ENCODE assay signal across 15 cellular contexts in the genomic region with DNA sequence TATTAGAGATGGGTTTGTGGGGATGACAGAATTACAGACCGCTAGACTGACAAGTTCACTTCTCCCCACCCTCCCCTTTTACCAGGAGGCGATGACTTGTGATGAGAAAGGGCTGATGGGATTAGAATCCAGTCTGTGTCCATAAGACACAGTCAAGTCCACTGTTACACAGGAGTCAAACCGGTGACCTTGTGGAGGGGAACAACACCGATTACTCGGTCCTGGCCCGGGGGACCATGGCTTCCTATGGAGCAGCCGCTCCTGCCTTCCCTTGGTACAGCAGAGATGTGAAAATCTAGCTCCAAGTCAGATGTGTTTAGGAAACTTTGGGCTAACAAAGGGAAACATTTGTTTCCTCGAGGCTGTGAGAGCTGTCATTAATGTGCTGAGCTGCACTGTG.
DNase-seq lines count a peak whose midpoint lies in the region; ATAC-seq and TF ChIP-seq lines count a peak whose summit lies in the region.
"Had no signal": no experiment of that assay in that cellular context is flagged by ENCODE, and none has a peak within 500 bp of the region (broad histone marks: within the 10 kb centered on the region; RNA-seq: fewer than 3 reads in every experiment).

No MANE protein-coding gene starts in this region.

- H3K27me3 Mint-ChIP-seq in osteocyte (ENCODE audit: unreplicated experiment): no peaks in the 10 kb centered on the region
- H3K27me3 Mint-ChIP-seq: CD4-positive, alpha-beta memory T cell had no signal

- H3K4me3 Mint-ChIP-seq in osteocyte (ENCODE audit: unreplicated experiment): no peak overlapping the region
- H3K4me3 Mint-ChIP-seq: CD4-positive, alpha-beta memory T cell; GM23338 had no signal

- no peaks in the 10 kb centered on the region for H3K36me3 Mint-ChIP-seq in osteocyte (ENCODE audit: unreplicated experiment)

- intact Hi-C loops in cardiac septum (cut with DNase I) (no loop called here), Right ventricle myocardium inferior (cut with DNase I) (no loop called here)

- peaks cover 11% of the 10 kb centered on the region for H3K4me1 Mint-ChIP-seq in osteocyte (ENCODE audit: unreplicated experiment)
- H3K4me1 Mint-ChIP-seq: GM23338 had no signal

- no peak for ATAC-seq in Right ventricle myocardium inferior
- ATAC-seq: GM12878, GM23338 had no signal

- no peak overlapping the region for H3K27ac Mint-ChIP-seq in osteocyte (ENCODE audit: unreplicated experiment)
- H3K27ac Mint-ChIP-seq: GM23338 had no signal

- peak; percentile 74 for DNase-seq in cardiac septum (ENCODE audit: low spot score)
- DNase-seq in Right ventricle myocardium inferior (ENCODE audit: missing footprints): no peak
- DNase-seq in ecto neural progenitor cell (ENCODE audit: low spot score): peak; percentile 20
- DNase-seq in osteocyte (ENCODE audit: extremely low spot score, unreplicated experiment): peak; percentile 67
- DNase-seq in DMS 273 treated with DMSO at 0.1 percent for 48 hours (lab: John Stamatoyannopoulos, UW): no peak
- no peak for DNase-seq in NCI-H526 treated with DMSO at 0.1 percent for 48 hours (lab: John Stamatoyannopoulos, UW)
- DNase-seq: C1 segment of cervical spinal cord; Calu3; CD4-positive, alpha-beta memory T cell; DMS79; EL; GDM1; HCEC 1CT had no signal

- no peaks in the 10 kb centered on the region for H3K9me3 Mint-ChIP-seq in osteocyte (ENCODE audit: unreplicated experiment)
- H3K9me3 Mint-ChIP-seq: GM23338 had no signal

- no peak for TF ChIP-seq CTCF in osteocyte (IDR thresholded peaks at IDR 0.05)

Comparison
In these comparisons a context has a peak if more than half of its experiments do, and no peak if none do; other contexts are left out.
1. DNase-seq: peak in cardiac septum (single experiment), ecto neural progenitor cell (single experiment) and osteocyte (single experiment); none in Right ventricle myocardium inferior (single experiment), DMS 273 treated with DMSO at 0.1 percent for 48 hours (single experiment) and NCI-H526 treated with DMSO at 0.1 percent for 48 hours (single experiment).